Comparison of ENCODE assay signal across 8 cellular contexts in genomic region chr16:5826332-5826731, GRCh38.
"Had no signal": no experiment of that assay in that cellular context is flagged by ENCODE, and none has a peak within 500 bp of the region (broad histone marks: within the 10 kb centered on the region; RNA-seq: fewer than 3 reads in every experiment).

No MANE protein-coding gene starts in this region.

- ATAC-seq: GM12878 had no signal

- DNase-seq: GDM1, GF-D8 had no signal

- H3K4me3 ChIP-seq: GM12878 had no signal

- FAIRE-seq: G401.6, GM12878, GM12891, GM12892, GM18507, GM19239 had no signal
